ENCODE assay signal across 27 cellular contexts in genomic region chr2:105937498-105937897, GRCh38.
DNase-seq lines count a peak whose midpoint lies in the region; ATAC-seq, FAIRE-seq and TF ChIP-seq lines count a peak whose summit lies in the region.
"Had no signal": no experiment of that assay in that cellular context is flagged by ENCODE, and none has a peak within 500 bp of the region (broad histone marks: within the 10 kb centered on the region; RNA-seq: fewer than 3 reads in every experiment).

No MANE protein-coding gene starts in this region.

- CTCF ChIA-PET in HepG2 (lab: Yijun Ruan, JAX; ENCODE audit: low intra/inter-chr PET ratio, low total read pairs): no interaction called here
- CTCF ChIA-PET in mammary epithelial cell (lab: Charles Lee; ENCODE audit: low non-redundant PET): no interaction called here
- CTCF ChIA-PET in OCI-LY7 (lab: Charles Lee; ENCODE audit: unreplicated experiment): no interaction called here

- FAIRE-seq in HepG2 (lab: Jason Lieb, UNC): peak; percentile 8
- FAIRE-seq: A204.1, GM12878, GM12892, GM18507 had no signal

- H3K4me1 ChIP-seq in HepG2 (ENCODE audit: insufficient read depth, low read length) (peaks cover 46% of the 10 kb centered on the region), right lobe of liver (no peaks in the 10 kb centered on the region), mammary epithelial cell (ENCODE audit: insufficient read depth, low read length) (peaks cover 15% of the 10 kb centered on the region), thyroid gland (peaks cover 11 to 34% of the 10 kb centered on the region in 2 donors), OCI-LY7 (ENCODE audit: insufficient read depth, low read length, poor library complexity, severe bottlenecking) (no peaks in the 10 kb centered on the region), sigmoid colon (peaks cover 0 to 16% (median 15%) of the 10 kb centered on the region in 4 donors)
- H3K4me1 ChIP-seq: BE2C, BLaER1 had no signal

- H3K4me2 ChIP-seq in HepG2 (ENCODE audit: low read depth, low read length) (no peak overlapping the region), mammary epithelial cell (ENCODE audit: insufficient read depth, low read depth, low read length) (peak overlapping the region; percentile 20), OCI-LY7 (ENCODE audit: low read length) (no peak overlapping the region)
- H3K4me2 ChIP-seq: BLaER1 had no signal

- no peaks in the 10 kb centered on the region for H3K9me2 ChIP-seq in OCI-LY7 (ENCODE audit: insufficient read depth, low read length)

- intact Hi-C loops in HepG2 (cut with micrococcal nuclease; ENCODE audit: unreplicated experiment) (no loop called here), right lobe of liver (cut with DNase I) (no loop called here), mammary epithelial cell (cut with micrococcal nuclease) (no loop called here), thyroid gland (cut with DNase I) (no loop called here), OCI-LY7 (cut with micrococcal nuclease; ENCODE audit: unreplicated experiment) (no loop called here), sigmoid colon (cut with DNase I) (loop anchor here (10.0 kb wide), 2 partner anchors 87 to 147 kb away; no protein-coding TSS in a partner anchor)

- POLR2A ChIA-PET in HepG2 (lab: Yijun Ruan, JAX) (interaction anchor here (1.2 kb wide), 1 partner anchor 18 kb away, joined by 5 read pairs; no protein-coding TSS in a partner anchor), OCI-LY7 (lab: Charles Lee) (no interaction called here)

- H3K9ac ChIP-seq in HepG2 (ENCODE audit: insufficient read depth, low read depth, low read length): no peak overlapping the region
- H3K9ac ChIP-seq in mammary epithelial cell (ENCODE audit: insufficient read depth, low read length): no peak overlapping the region
- H3K9ac ChIP-seq: BLaER1 had no signal

- DNase-seq in HepG2 (ENCODE audit: low spot score) (peak; percentile 38), right lobe of liver (no peak), mammary epithelial cell (peak; percentile 83), thyroid gland (peak; percentile 73 to 75), OCI-LY7 (ENCODE audit: low spot score) (no peak), sigmoid colon (no peak), SKM-1 treated with dmso at 0.1 percent for 144 hours (lab: John Stamatoyannopoulos, UW; ENCODE audit: unreplicated experiment) (no peak)
- DNase-seq: 8988T; ACHN; BE2C; C1 segment of cervical spinal cord; CD4-positive, alpha-beta memory T cell; CD4-positive, CD25-positive, alpha-beta regulatory T cell; CD8-positive, alpha-beta memory T cell; COR-L47; DMS 273 treated with DMSO at 0.1 percent for 48 hours; DMS153; DMS53; DMS79; DND-41; EL; GDM1 had no signal

- H2AFZ ChIP-seq in HepG2 (ENCODE audit: low read length) (no peak overlapping the region), mammary epithelial cell (ENCODE audit: low read depth, low read length) (peak overlapping the region; percentile 52), OCI-LY7 (ENCODE audit: low read length) (no peak overlapping the region)

- H3K79me2 ChIP-seq in HepG2 (ENCODE audit: insufficient read depth, low read length) (no peaks in the 10 kb centered on the region), mammary epithelial cell (ENCODE audit: insufficient read depth, low read length) (no peaks in the 10 kb centered on the region), OCI-LY7 (ENCODE audit: insufficient read depth, low read depth, low read length) (no peaks in the 10 kb centered on the region)

- no peak for TF ChIP-seq CTCF in HepG2 (CRISPR knock-in tag; IDR thresholded peaks at IDR 0.05)
- no peak for TF ChIP-seq CTCF in right lobe of liver (IDR thresholded peaks at IDR 0.05)
- no peak for TF ChIP-seq CTCF in mammary epithelial cell (conservative IDR thresholded peaks at IDR 0.05 in 1 of 2, IDR thresholded peaks at IDR 0.05 in 1 of 2; ENCODE audit: extremely low read depth in 1 of 2, insufficient read depth in 1 of 2, low read depth in 1 of 2, low read length in 2 of 2)
- TF ChIP-seq CTCF in thyroid gland (IDR thresholded peaks at IDR 0.05): peak in 1 of 6 experiments; percentile 12
- no peak for TF ChIP-seq CTCF in OCI-LY7 (conservative IDR thresholded peaks at IDR 0.05; ENCODE audit: low read length)
- no peak for TF ChIP-seq CTCF in sigmoid colon (IDR thresholded peaks at IDR 0.05)

- TF ChIP-seq POLR2A in HepG2 (IDR thresholded peaks at IDR 0.05; ENCODE audit: insufficient read depth in 1 of 2, low read depth in 2 of 2, low read length in 2 of 2) (no peak), right lobe of liver (IDR thresholded peaks at IDR 0.05) (no peak), thyroid gland (IDR thresholded peaks at IDR 0.05) (no peak), sigmoid colon (IDR thresholded peaks at IDR 0.05) (no peak)

- WGBS in HepG2 (ENCODE audit: low lambda C conversion rate): 12% methylated on average over 4 of the region's 4 CpGs
- WGBS in right lobe of liver (ENCODE audit: insufficient coverage, low coverage, low lambda C conversion rate, missing lambda C conversion rate): 44% methylated on average over 4 of the region's 4 CpGs
- 2% methylated on average over 4 of the region's 4 CpGs for WGBS in mammary epithelial cell (ENCODE audit: low coverage, missing lambda C conversion rate)
- 21 to 40% methylated on average over 4 of the region's 4 CpGs for WGBS in thyroid gland, 2 donors
- 88 to 94% methylated on average over 4 of the region's 4 CpGs for WGBS in sigmoid colon, 2 donors

- in situ Hi-C loops in HepG2 (cut with HindIII; ENCODE audit: extremely low pct_ligation_motif_present, low pct_unique_long_range_greater_than_20kb): no loop called here
- in situ Hi-C loops in mammary epithelial cell (cut with MboI; ENCODE audit: low sequenced_read_pairs in 2 of 2): no loop called here

- H4K20me1 ChIP-seq in HepG2 (ENCODE audit: insufficient read depth, low read length) (no peaks in the 10 kb centered on the region), mammary epithelial cell (ENCODE audit: insufficient read depth, low read length) (no peaks in the 10 kb centered on the region), OCI-LY7 (ENCODE audit: insufficient read depth, low read length) (no peaks in the 10 kb centered on the region)
- H4K20me1 ChIP-seq: BLaER1 had no signal

- TF ChIP-seq RAD21 in HepG2 (CRISPR knock-in tag; IDR thresholded peaks at IDR 0.05): no peak

- no peak overlapping the region for H3K27ac ChIP-seq in HepG2 (ENCODE audit: extremely low read length, insufficient read depth, low read length)
- H3K27ac ChIP-seq in right lobe of liver: no peak overlapping the region
- peak overlapping the region; percentile 8 for H3K27ac ChIP-seq in mammary epithelial cell (ENCODE audit: insufficient read depth, low read depth, low read length)
- H3K27ac ChIP-seq in thyroid gland: peak overlapping the region; percentile 45 to 69 (median 46)
- H3K27ac ChIP-seq in OCI-LY7 (ENCODE audit: low read depth, low read length, poor library complexity, severe bottlenecking): no peak overlapping the region
- no peak overlapping the region for H3K27ac ChIP-seq in sigmoid colon
- H3K27ac ChIP-seq: BLaER1 had no signal

- peaks cover 4% of the 10 kb centered on the region; the same call in 1 of the 2 replicates for H3K9me3 ChIP-seq in HepG2 (ENCODE audit: low read length)
- H3K9me3 ChIP-seq in right lobe of liver: no peaks in the 10 kb centered on the region
- H3K9me3 ChIP-seq in mammary epithelial cell (replicated peaks; ENCODE audit: insufficient read depth, low read length): peaks cover 6% of the 10 kb centered on the region
- no peaks in the 10 kb centered on the region for H3K9me3 ChIP-seq in thyroid gland
- H3K9me3 ChIP-seq in OCI-LY7 (ENCODE audit: low read length): no peaks in the 10 kb centered on the region
- H3K9me3 ChIP-seq in sigmoid colon: no peaks in the 10 kb centered on the region
- H3K9me3 ChIP-seq: BE2C had no signal

- no TSS peak for BruUV-seq in HepG2 (replicated peaks; lab: Mats Ljungman, UMichigan)
- BruUV-seq in mammary epithelial cell (replicated peaks; lab: Mats Ljungman, UMichigan): no TSS peak
- no TSS peak for BruUV-seq in OCI-LY7 (replicated peaks; lab: Mats Ljungman, UMichigan)

- H3K36me3 ChIP-seq in HepG2 (replicated peaks in 1 of 2; ENCODE audit: control insufficient read depth in 1 of 2, insufficient read depth in 2 of 2, low read length in 2 of 2): no peaks in the 10 kb centered on the region
- H3K36me3 ChIP-seq in right lobe of liver: no peaks in the 10 kb centered on the region
- H3K36me3 ChIP-seq in mammary epithelial cell (ENCODE audit: insufficient read depth, low read length): no peaks in the 10 kb centered on the region
- H3K36me3 ChIP-seq in thyroid gland: no peaks in the 10 kb centered on the region
- H3K36me3 ChIP-seq in OCI-LY7 (ENCODE audit: insufficient read depth, low read length): no peaks in the 10 kb centered on the region
- no peaks in the 10 kb centered on the region for H3K36me3 ChIP-seq in sigmoid colon
- H3K36me3 ChIP-seq: BE2C, BLaER1 had no signal

- no peaks in the 10 kb centered on the region for H3K27me3 ChIP-seq in HepG2 (ENCODE audit: control insufficient read depth in 1 of 2, insufficient read depth in 2 of 2, low read length in 2 of 2)
- no peaks in the 10 kb centered on the region for H3K27me3 ChIP-seq in right lobe of liver
- no peaks in the 10 kb centered on the region for H3K27me3 ChIP-seq in mammary epithelial cell (ENCODE audit: insufficient read depth, low read length)
- H3K27me3 ChIP-seq in thyroid gland: no peaks in the 10 kb centered on the region
- H3K27me3 ChIP-seq in sigmoid colon: no peaks in the 10 kb centered on the region
- H3K27me3 ChIP-seq: BE2C, BLaER1 had no signal

- dilution Hi-C loops in mammary epithelial cell (cut with HindIII; ENCODE audit: low sequenced_read_pairs): no loop called here

- no peak overlapping the region for H3K4me3 ChIP-seq in HepG2 (replicated peaks in 1 of 3; ENCODE audit: insufficient read depth in 1 of 3, low read depth in 2 of 3, low read length in 3 of 3)
- no peak overlapping the region for H3K4me3 ChIP-seq in right lobe of liver
- no peak overlapping the region for H3K4me3 ChIP-seq in mammary epithelial cell (replicated peaks in 1 of 3; ENCODE audit: insufficient read depth in 1 of 3, low read depth in 2 of 3, low read length in 3 of 3)
- no peak overlapping the region for H3K4me3 ChIP-seq in thyroid gland (replicated peaks in 1 of 3)
- no peak overlapping the region for H3K4me3 ChIP-seq in OCI-LY7 (ENCODE audit: low read depth, low read length, poor library complexity, severe bottlenecking)
- no peak overlapping the region for H3K4me3 ChIP-seq in sigmoid colon
- H3K4me3 ChIP-seq: BLaER1, GM12878 had no signal

- TF ChIP-seq EP300 in HepG2 (IDR thresholded peaks at IDR 0.05; ENCODE audit: low read depth in 2 of 2, low read length in 2 of 2) (no peak), HepG2 (CRISPR knock-in tag; IDR thresholded peaks at IDR 0.05; ENCODE audit: borderline replicate concordance) (no peak), sigmoid colon (IDR thresholded peaks at IDR 0.05) (no peak)

- ATAC-seq in HepG2: peak; percentile 24; the same call in 2 of the 3 replicates
- ATAC-seq in right lobe of liver: no peak
- ATAC-seq: GM12878 had no signal

TF ChIP-seq in HepG2, 621 proteins besides CTCF, POLR2A, EP300 and RAD21 (continues in another document):
- peak; percentile 81 for TF ChIP-seq RXRA (CRISPR knock-in tag; IDR thresholded peaks at IDR 0.05)
- no peak for TF ChIP-seq ZNF225 (CRISPR knock-in tag; IDR thresholded peaks at IDR 0.05)
- 0 out of 2 replicates have a peak, but pooled peaks have one; percentile 5 for TF ChIP-seq FOSL2 (CRISPR knock-in tag; IDR thresholded peaks at IDR 0.05)
- TF ChIP-seq GATAD1 (CRISPR knock-in tag; IDR thresholded peaks at IDR 0.05): no peak

Comparison
In these comparisons a context has a peak if more than half of its experiments do, and no peak if none do; other contexts are left out.
1. DNase-seq: peak in HepG2 (single experiment), mammary epithelial cell (single experiment) and thyroid gland (2 of 2); none in right lobe of liver (0 of 3), OCI-LY7 (single experiment), sigmoid colon (single experiment) and SKM-1 treated with dmso at 0.1 percent for 144 hours (single experiment).
2. H3K27ac ChIP-seq: peak in mammary epithelial cell (single experiment) and thyroid gland (3 of 3); none in HepG2 (single experiment), right lobe of liver (0 of 3), OCI-LY7 (single experiment) and sigmoid colon (0 of 4).